17 cellular contexts compared by ENCODE assay signal in genomic region chr15:23181201-23181600, GRCh38. TPM values are rescaled to one million over a fixed set of nuclear protein-coding genes. Genes with fewer than 3 reads are reported as not detected.
DNase-seq lines count a peak whose midpoint lies in the region; ATAC-seq, FAIRE-seq and TF ChIP-seq lines count a peak whose summit lies in the region.
"Not testable (repeated sequence)": the region's sequence is repeated elsewhere in the genome, so short reads cannot be mapped to it uniquely, and the experiment has no call there.
"Had no signal": no experiment of that assay in that cellular context is flagged by ENCODE, and none has a peak within 500 bp of the region (broad histone marks: within the 10 kb centered on the region; RNA-seq: fewer than 3 reads in every experiment).

No MANE protein-coding gene starts in this region.

- H3K9me3 ChIP-seq in PC-3 (ENCODE audit: low read length); K562 (replicated peaks; ENCODE audit: control insufficient read depth, insufficient read depth, low read depth, low read length); heart left ventricle; testis; aorta (ENCODE audit: control insufficient read depth, low read length): not testable (repeated sequence)

- H3K36me3 Mint-ChIP-seq in stimulated activated effector memory CD8-positive, alpha-beta T cell treated with anti-CD3 and anti-CD28 coated beads, Interleukin-12 subunit alpha, Interleukin-12 subunit beta, amount 100 ng/mL, for 72 hours = not testable (repeated sequence)

- H4K20me1 ChIP-seq in PC-3 (ENCODE audit: low read length); K562 (replicated peaks; ENCODE audit: control insufficient read depth, insufficient read depth, low read length): not testable (repeated sequence)

- H3K4me1 ChIP-seq in PC-3 (ENCODE audit: insufficient read depth, low read length); K562 (replicated peaks in 1 of 2; ENCODE audit: control insufficient read depth in 2 of 2, insufficient read depth in 2 of 2, low read length in 2 of 2); heart left ventricle; testis; aorta (ENCODE audit: control insufficient read depth in 1 of 2, insufficient read depth in 2 of 2, low read length in 2 of 2): not testable (repeated sequence)

- CTCF ChIA-PET in PC-3 (lab: Charles Lee); K562 (lab: Yijun Ruan, JAX; ENCODE audit: low intra/inter-chr PET ratio): not testable (repeated sequence)

- H3K9me2 ChIP-seq in PC-3 (replicated peaks; ENCODE audit: low read length) = not testable (repeated sequence)

- not testable (repeated sequence) for H3K4me1 Mint-ChIP-seq in stimulated activated effector memory CD8-positive, alpha-beta T cell treated with anti-CD3 and anti-CD28 coated beads, Interleukin-12 subunit alpha, Interleukin-12 subunit beta, amount 100 ng/mL, for 72 hours

- not testable (repeated sequence) for H3K36me3 ChIP-seq in PC-3 (ENCODE audit: low read depth, low read length); K562 (ENCODE audit: control insufficient read depth, insufficient read depth, low read length); heart left ventricle; testis (ENCODE audit: low read depth, missing control alignments); aorta (ENCODE audit: control insufficient read depth in 1 of 2, insufficient read depth in 2 of 2, low read length in 1 of 2)

- H3K4me3 Mint-ChIP-seq in stimulated activated effector memory CD8-positive, alpha-beta T cell treated with anti-CD3 and anti-CD28 coated beads, Interleukin-12 subunit alpha, Interleukin-12 subunit beta, amount 100 ng/mL, for 72 hours = not testable (repeated sequence)

- intact Hi-C loops in PC-3 (cut with micrococcal nuclease); K562 (cut with micrococcal nuclease); heart left ventricle (cut with DNase I); testis (cut with DNase I; ENCODE audit: low total_unique reads); aorta (cut with DNase I): not testable (repeated sequence)

- not testable (repeated sequence) for BruUV-seq in PC-3 (replicated peaks; lab: Mats Ljungman, UMichigan); K562 (replicated peaks; lab: Mats Ljungman, UMichigan)

- H3K9me1 ChIP-seq in K562 (ENCODE audit: control insufficient read depth, insufficient read depth, low read length) = not testable (repeated sequence)

- not testable (repeated sequence) for H2AFZ ChIP-seq in PC-3 (ENCODE audit: low read length); K562 (ENCODE audit: low read depth, low read length)

- not testable (repeated sequence) for TF ChIP-seq RAD21 in K562 (CRISPR knock-in tag; conservative IDR thresholded peaks at IDR 0.05 in 1 of 2, IDR thresholded peaks at IDR 0.05 in 1 of 2)

- POLR2A ChIA-PET in PC-3 (lab: Charles Lee; ENCODE audit: unreplicated experiment); K562 (lab: Yijun Ruan, JAX): not testable (repeated sequence)

- not testable (repeated sequence) for H3K27me3 ChIP-seq in PC-3 (ENCODE audit: low read length); K562 (ENCODE audit: control insufficient read depth in 2 of 2, insufficient read depth in 2 of 2, low read length in 2 of 2); testis; aorta (ENCODE audit: control insufficient read depth in 1 of 2, insufficient read depth in 2 of 2, low read length in 1 of 2)
- H3K27me3 ChIP-seq in heart left ventricle = peaks cover 0 to 15% (median 4%) of the 10 kb centered on the region in 9 donors

- in situ Hi-C loops in K562 (cut with MboI) = not testable (repeated sequence)

- not testable (repeated sequence) for FAIRE-seq in K562 (lab: Jason Lieb, UNC)

- ATAC-seq in PC-3, heart left ventricle: not testable (repeated sequence)
- ATAC-seq in K562 (peak; percentile 61), aorta (ENCODE audit: low FRiP score) (peak; percentile 2)
- ATAC-seq in stimulated activated effector memory CD8-positive, alpha-beta T cell treated with anti-CD3 and anti-CD28 coated beads, Interleukin-12 subunit alpha, Interleukin-12 subunit beta, amount 100 ng/mL, for 72 hours = peak; percentile 27

- not testable (repeated sequence) for H3K79me2 ChIP-seq in PC-3 (ENCODE audit: low read length); K562 (ENCODE audit: control insufficient read depth, insufficient read depth, low read length)

- not testable (repeated sequence) for TF ChIP-seq POLR2A in K562 (conservative IDR thresholded peaks at IDR 0.05); heart left ventricle (IDR thresholded peaks at IDR 0.05); testis (IDR thresholded peaks at IDR 0.05)

- DNase-seq in PC-3 (peak; percentile 1), K562 (ENCODE audit: extremely low read depth in 1 of 4, low spot score in 3 of 4) (peak in 1 of 4 experiments; percentile 3), heart left ventricle (peak in 4 of 5 donors; percentile 4 to 21 (median 17)), islet precursor cell (peak; percentile 12), mesenteric fat pad (ENCODE audit: low spot score) (peak; percentile 89), testis (peak; percentile 11), aorta (peak in 1 of 2 donors; percentile 51)
- not testable (repeated sequence) for DNase-seq in stimulated activated effector memory CD8-positive, alpha-beta T cell treated with anti-CD3 and anti-CD28 coated beads, Interleukin-12 subunit alpha, Interleukin-12 subunit beta, amount 100 ng/mL, for 72 hours (ENCODE audit: low spot score in 2 of 2)

- not testable (repeated sequence) for H3K4me3 ChIP-seq in PC-3 (ENCODE audit: low read length); K562; heart left ventricle; testis; aorta (ENCODE audit: low read length in 2 of 2)

- H3K27ac Mint-ChIP-seq in stimulated activated effector memory CD8-positive, alpha-beta T cell treated with anti-CD3 and anti-CD28 coated beads, Interleukin-12 subunit alpha, Interleukin-12 subunit beta, amount 100 ng/mL, for 72 hours = not testable (repeated sequence)

- H3F3A ChIP-seq in PC-3 (ENCODE audit: low read length, unreplicated experiment) = not testable (repeated sequence)

- not testable (repeated sequence) for TF ChIP-seq EP300 in K562 (IDR thresholded peaks at IDR 0.05; ENCODE audit: low read length)

- not testable (repeated sequence) for H3K9me3 Mint-ChIP-seq in stimulated activated effector memory CD8-positive, alpha-beta T cell treated with anti-CD3 and anti-CD28 coated beads, Interleukin-12 subunit alpha, Interleukin-12 subunit beta, amount 100 ng/mL, for 72 hours

- TF ChIP-seq CTCF in PC-3 (conservative IDR thresholded peaks at IDR 0.05; ENCODE audit: low read depth, low read length); K562 (IDR thresholded peaks at IDR 0.05 in 2 of 3, conservative IDR thresholded peaks at IDR 0.05 in 1 of 3; ENCODE audit: insufficient read depth in 2 of 3, low read depth in 1 of 3, low read length in 3 of 3); heart left ventricle (IDR thresholded peaks at IDR 0.05); testis (IDR thresholded peaks at IDR 0.05): not testable (repeated sequence)

- WGBS in K562 (ENCODE audit: insufficient coverage, low coverage, missing lambda C conversion rate) = 73% methylated on average over 5 of the region's 11 CpGs
- WGBS in heart left ventricle, 4 donors = 80 to 89% (median 86%) methylated on average over 9 to 11 of the region's 11 CpGs
- 43 to 70% methylated on average over 5 to 11 of the region's 11 CpGs for WGBS in testis, 2 donors
- WGBS in aorta, 2 donors = 84 to 90% methylated on average over 9 to 10 of the region's 11 CpGs

- H3K4me2 ChIP-seq in PC-3 (ENCODE audit: low read length); K562 (ENCODE audit: insufficient read depth, low read length): not testable (repeated sequence)

- not testable (repeated sequence) for H3K9ac ChIP-seq in PC-3 (ENCODE audit: low read length); K562 (ENCODE audit: insufficient read depth in 1 of 2, low read depth in 2 of 2, low read length in 2 of 2)

- H3K27ac ChIP-seq in PC-3 (ENCODE audit: low read length); K562 (ENCODE audit: extremely low read depth, low read depth, low read length); heart left ventricle; testis; aorta (ENCODE audit: low read depth in 1 of 2, low read length in 2 of 2): not testable (repeated sequence)

RNA-seq across cellular contexts. Expression of gene GOLGA6L1, which starts 44.6 kb away (rescaled TPM):
- not detected in 2 replicates for total RNA-seq in PC-3 (2014; rRNA removed)
- total RNA-seq in K562 (2011; cell fraction: chromatin; rRNA removed; ENCODE audit: low replicate concordance) = not detected in 2 replicates
- total RNA-seq in K562 (2011; cell fraction: nucleolus; rRNA removed) = not detected in 2 replicates
- not detected in 2 replicates for total RNA-seq in K562 (2011; cell fraction: nucleoplasm; rRNA removed)
- not detected in 2 replicates for total RNA-seq in K562 (2014; rRNA removed)
- not detected in 2 replicates for total RNA-seq in K562 (2014; rRNA removed; fragmentation: Illumina TruSeq; extraction: Trizol)
- total RNA-seq in K562 (2015; rRNA removed; fragmentation: Illumina TruSeq; extraction: Trizol) = not detected in 2 replicates
- not detected in 2 replicates for total RNA-seq in K562 (2021)
- not detected in 2 replicates for polyA plus RNA-seq in K562 (2011; rRNA removed)
- not detected in 2 replicates for polyA plus RNA-seq in K562 (2011; cell fraction: cytosol; rRNA removed)
- not detected in 2 replicates for polyA plus RNA-seq in K562 (2011; cell fraction: nucleus; rRNA removed)
- not detected in 2 replicates for polyA plus RNA-seq in K562 (2012)
- polyA plus RNA-seq in K562 (2014; fragmentation: Illumina TruSeq; extraction: Trizol) = not detected in 2 replicates
- not detected for polyA plus RNA-seq in K562 (2014; fragmentation: Nextera tagmentation; extraction: Ambion mirVana)
- not detected in 2 replicates for polyA plus RNA-seq in K562 (2014; rRNA removed)
- polyA minus RNA-seq in K562 (2011; rRNA and poly(A)+ RNA removed) = not detected in 2 replicates
- not detected in 2 replicates for polyA minus RNA-seq in K562 (2011; cell fraction: cytosol; rRNA and poly(A)+ RNA removed)
- polyA minus RNA-seq in K562 (2011; cell fraction: nucleus; rRNA and poly(A)+ RNA removed) = not detected in 2 replicates
- total RNA-seq in heart left ventricle = not detected
- not detected for polyA plus RNA-seq in heart left ventricle
- total RNA-seq in mesenteric fat pad = not detected
- 1 to 10 TPM; 1.7 to 4.7 TPM for total RNA-seq in testis
- polyA plus RNA-seq in testis (ENCODE audit: insufficient read depth, low read depth, low replicate concordance) = 17.8 TPM
- not detected for total RNA-seq in aorta
- not detected for polyA plus RNA-seq in aorta
- total RNA-seq: A673; CD4-positive, alpha-beta memory T cell; CD4-positive, CD25-positive, alpha-beta regulatory T cell; CD8-positive, alpha-beta memory T cell; Daoy; G401; GM12878 had no signal
- polyA plus RNA-seq: AG04450; CD14-positive monocyte; CD4-positive, alpha-beta memory T cell; CD4-positive, CD25-positive, alpha-beta regulatory T cell; CD8-positive, alpha-beta memory T cell; GM12878 had no signal
